ENCODE assay signal across 19 cellular contexts in genomic region chr17:79944251-79944812, GRCh38.
DNase-seq lines count a peak whose midpoint lies in the region; ATAC-seq and TF ChIP-seq lines count a peak whose summit lies in the region.
"Had no signal": no experiment of that assay in that cellular context is flagged by ENCODE, and none has a peak within 500 bp of the region (broad histone marks: within the 10 kb centered on the region; RNA-seq: fewer than 3 reads in every experiment).

No MANE protein-coding gene starts in this region.

- peak; percentile 6 for DNase-seq in left cardiac atrium
- DNase-seq in right atrium auricular region (ENCODE audit: low spot score), result no peak
- peak in 4 of 7 donors; percentile 6 to 16 (median 9) for DNase-seq in adrenal gland
- peak; percentile 13 to 41 (median 38) for DNase-seq in right lobe of liver
- DNase-seq in upper lobe of right lung, result peak; percentile 59
- no peak for DNase-seq in prostate gland (ENCODE audit: low spot score)
- no peak for DNase-seq in DMS53 treated with DMSO at 0.1 percent for 48 hours (lab: John Stamatoyannopoulos, UW; ENCODE audit: unreplicated experiment)
- DNase-seq: COR-L47; midbrain; MV-4-11; NCI-H2081; NCI-H510A; stimulated activated CD4-positive, alpha-beta T cell treated with anti-CD3 and anti-CD28 coated beads, Interleukin-1b, Interleukin-23, amount 100 ng/mL, for 48 hours had no signal

- no peak for ATAC-seq in left cardiac atrium
- ATAC-seq in right lobe of liver, result no peak
- ATAC-seq in upper lobe of right lung, result no peak
- no peak for ATAC-seq in HG02759 (IDR thresholded peaks at IDR 0.05; ENCODE audit: unreplicated experiment)
- ATAC-seq: HCT116, heart left ventricle had no signal

- peaks cover 0 to 3% of the 10 kb centered on the region in 2 donors for H3K4me1 ChIP-seq in right atrium auricular region
- no peaks in the 10 kb centered on the region for H3K4me1 ChIP-seq in adrenal gland (replicated peaks in 1 of 2)
- H3K4me1 ChIP-seq in right lobe of liver, result no peaks in the 10 kb centered on the region
- peaks cover 9% of the 10 kb centered on the region for H3K4me1 ChIP-seq in upper lobe of right lung
- no peaks in the 10 kb centered on the region for H3K4me1 ChIP-seq in prostate gland (replicated peaks)
- H3K4me1 ChIP-seq: sigmoid colon, uterus had no signal

- H3K36me3 ChIP-seq in right atrium auricular region, result peaks cover 37% of the 10 kb centered on the region
- H3K36me3 ChIP-seq in adrenal gland (replicated peaks in 1 of 2), result peaks cover 0 to 20% of the 10 kb centered on the region in 2 donors
- peaks cover 0 to 18% (median 10%) of the 10 kb centered on the region in 4 donors for H3K36me3 ChIP-seq in right lobe of liver
- peaks cover 16% of the 10 kb centered on the region for H3K36me3 ChIP-seq in upper lobe of right lung
- peaks cover 6 to 10% of the 10 kb centered on the region in 2 donors for H3K36me3 ChIP-seq in prostate gland
- H3K36me3 ChIP-seq: uterus had no signal

- no peak overlapping the region for H3K27ac ChIP-seq in right atrium auricular region
- H3K27ac ChIP-seq in adrenal gland, result no peak overlapping the region
- H3K27ac ChIP-seq in right lobe of liver, result no peak overlapping the region
- no peak overlapping the region for H3K27ac ChIP-seq in upper lobe of right lung
- no peak overlapping the region for H3K27ac ChIP-seq in prostate gland
- H3K27ac ChIP-seq: heart left ventricle, sigmoid colon, uterus, VCaP had no signal

- TF ChIP-seq CTCF in right atrium auricular region (IDR thresholded peaks at IDR 0.05) (no peak), adrenal gland (IDR thresholded peaks at IDR 0.05) (no peak), right lobe of liver (IDR thresholded peaks at IDR 0.05) (no peak), upper lobe of right lung (IDR thresholded peaks at IDR 0.05) (no peak), prostate gland (IDR thresholded peaks at IDR 0.05) (no peak)

- intact Hi-C loops in left cardiac atrium (cut with DNase I) (no loop called here), adrenal gland (cut with DNase I) (no loop called here), right lobe of liver (cut with DNase I) (no loop called here), upper lobe of right lung (cut with DNase I) (no loop called here), prostate gland (cut with DNase I) (no loop called here)

- WGBS in adrenal gland, 4 donors, result 93 to 95% (median 94%) methylated on average over 16 to 23 of the region's 23 CpGs
- 93% methylated on average over 8 of the region's 23 CpGs for WGBS in right lobe of liver (ENCODE audit: insufficient coverage, low coverage, low lambda C conversion rate, missing lambda C conversion rate)
- WGBS in prostate gland, result 91% methylated on average over 23 of the region's 23 CpGs

- no peak overlapping the region for H3K4me3 ChIP-seq in right atrium auricular region
- H3K4me3 ChIP-seq in adrenal gland, result no peak overlapping the region
- no peak overlapping the region for H3K4me3 ChIP-seq in right lobe of liver
- H3K4me3 ChIP-seq in upper lobe of right lung, result no peak overlapping the region
- no peak overlapping the region for H3K4me3 ChIP-seq in prostate gland
- H3K4me3 ChIP-seq: heart left ventricle, sigmoid colon, uterus had no signal

- H3K27me3 ChIP-seq in right atrium auricular region (no peaks in the 10 kb centered on the region), adrenal gland (no peaks in the 10 kb centered on the region), right lobe of liver (no peaks in the 10 kb centered on the region), upper lobe of right lung (no peaks in the 10 kb centered on the region), prostate gland (replicated peaks; ENCODE audit: insufficient read depth) (no peaks in the 10 kb centered on the region)
- H3K27me3 ChIP-seq: heart left ventricle, sigmoid colon, uterus had no signal

- TF ChIP-seq POLR2A in adrenal gland (IDR thresholded peaks at IDR 0.05) (no peak), right lobe of liver (IDR thresholded peaks at IDR 0.05) (no peak), prostate gland (IDR thresholded peaks at IDR 0.05) (no peak)

- H3K9me3 ChIP-seq in right atrium auricular region (no peaks in the 10 kb centered on the region), adrenal gland (replicated peaks in 1 of 3) (no peaks in the 10 kb centered on the region), right lobe of liver (no peaks in the 10 kb centered on the region), upper lobe of right lung (no peaks in the 10 kb centered on the region), prostate gland (no peaks in the 10 kb centered on the region)
- H3K9me3 ChIP-seq: heart left ventricle, sigmoid colon, uterus had no signal

Comparison
In these comparisons a context has a peak if more than half of its experiments do, and no peak if none do; other contexts are left out.
1. DNase-seq: peak in left cardiac atrium (single experiment), adrenal gland (4 of 7), right lobe of liver (3 of 3) and upper lobe of right lung (single experiment); none in right atrium auricular region (single experiment), prostate gland (single experiment) and DMS53 treated with DMSO at 0.1 percent for 48 hours (single experiment).